In the genomic region with DNA sequence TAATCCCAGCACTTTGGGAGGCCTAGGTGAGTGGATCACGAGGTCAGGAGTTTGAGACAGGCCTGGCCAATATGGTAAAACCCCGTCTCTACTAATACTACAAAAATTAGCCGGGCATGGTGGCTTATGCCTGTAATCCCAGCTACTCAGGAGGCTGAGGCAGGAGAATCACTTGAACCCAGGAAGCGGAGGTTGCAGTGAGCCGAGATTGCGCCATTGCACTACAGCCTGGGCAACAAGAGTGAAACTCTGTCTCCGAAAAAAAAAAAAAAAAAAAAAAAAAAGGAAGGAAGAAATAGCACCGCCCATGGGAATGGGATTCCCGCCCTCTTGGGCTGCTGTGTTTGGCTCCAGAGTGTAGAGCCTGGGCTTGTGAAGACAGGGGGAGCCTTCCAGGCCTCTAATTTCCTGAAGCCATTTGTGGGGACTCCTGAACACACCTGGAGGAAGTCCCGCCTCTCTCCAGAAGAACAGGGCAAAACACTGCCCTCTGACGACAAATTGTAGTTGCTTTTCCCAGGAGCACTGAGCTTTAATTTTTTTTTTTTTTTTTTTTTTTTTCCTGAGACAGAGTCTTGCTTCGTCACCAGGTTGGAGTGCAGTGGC, we compare ENCODE assay signal across 1 cellular context.
TF ChIP-seq lines count a peak whose summit lies in the region.

No MANE protein-coding gene starts in this region.

TF ChIP-seq in H1, 55 proteins besides CTCF, POLR2A, EP300 and RAD21:
- TF ChIP-seq YY1 (IDR thresholded peaks at IDR 0.05; ENCODE audit: low read depth, low read length): 0 out of 2 replicates have a peak, but pooled peaks have one; percentile 12
- 0 out of 2 replicates have a peak, but pooled peaks have one; percentile 18 for TF ChIP-seq CREB1 (IDR thresholded peaks at IDR 0.05)
- TF ChIP-seq TCF12 (IDR thresholded peaks at IDR 0.05; ENCODE audit: low read depth, low read length): 0 out of 2 replicates have a peak, but pooled peaks have one; percentile 8
- TF ChIP-seq SP1 (IDR thresholded peaks at IDR 0.05; ENCODE audit: low read depth, low read length): 0 out of 2 replicates have a peak, but pooled peaks have one; percentile 20
TF ChIP-seq in H1: peak in this region for 4; not testable (repeated sequence) for 51.
